Comparison of ENCODE assay signal across 1 cellular context in the genomic region with DNA sequence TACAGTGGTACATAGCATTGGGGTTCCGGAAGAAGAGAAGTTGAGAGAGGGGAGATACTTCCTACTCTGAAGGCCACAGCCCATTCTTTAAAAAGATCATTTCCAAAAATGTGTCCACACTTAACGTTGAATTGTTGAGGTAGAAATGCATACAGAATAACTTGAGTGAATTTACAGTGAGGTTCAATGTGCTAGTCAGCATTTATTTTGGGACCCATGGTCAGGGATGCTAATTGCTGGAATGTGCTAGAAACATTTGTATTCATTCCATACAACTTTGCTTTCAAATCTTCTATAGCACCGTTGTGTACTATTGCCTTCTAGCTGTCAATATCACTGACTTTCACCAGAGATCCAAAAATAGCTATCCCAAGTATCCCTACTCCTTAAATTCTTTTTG.
TF ChIP-seq lines count a peak whose summit lies in the region.

No MANE protein-coding gene starts in this region.

TF ChIP-seq in GM23338, 12 proteins besides CTCF, POLR2A, EP300 and RAD21 (continued from another document):
- TF ChIP-seq, protein P1, sequence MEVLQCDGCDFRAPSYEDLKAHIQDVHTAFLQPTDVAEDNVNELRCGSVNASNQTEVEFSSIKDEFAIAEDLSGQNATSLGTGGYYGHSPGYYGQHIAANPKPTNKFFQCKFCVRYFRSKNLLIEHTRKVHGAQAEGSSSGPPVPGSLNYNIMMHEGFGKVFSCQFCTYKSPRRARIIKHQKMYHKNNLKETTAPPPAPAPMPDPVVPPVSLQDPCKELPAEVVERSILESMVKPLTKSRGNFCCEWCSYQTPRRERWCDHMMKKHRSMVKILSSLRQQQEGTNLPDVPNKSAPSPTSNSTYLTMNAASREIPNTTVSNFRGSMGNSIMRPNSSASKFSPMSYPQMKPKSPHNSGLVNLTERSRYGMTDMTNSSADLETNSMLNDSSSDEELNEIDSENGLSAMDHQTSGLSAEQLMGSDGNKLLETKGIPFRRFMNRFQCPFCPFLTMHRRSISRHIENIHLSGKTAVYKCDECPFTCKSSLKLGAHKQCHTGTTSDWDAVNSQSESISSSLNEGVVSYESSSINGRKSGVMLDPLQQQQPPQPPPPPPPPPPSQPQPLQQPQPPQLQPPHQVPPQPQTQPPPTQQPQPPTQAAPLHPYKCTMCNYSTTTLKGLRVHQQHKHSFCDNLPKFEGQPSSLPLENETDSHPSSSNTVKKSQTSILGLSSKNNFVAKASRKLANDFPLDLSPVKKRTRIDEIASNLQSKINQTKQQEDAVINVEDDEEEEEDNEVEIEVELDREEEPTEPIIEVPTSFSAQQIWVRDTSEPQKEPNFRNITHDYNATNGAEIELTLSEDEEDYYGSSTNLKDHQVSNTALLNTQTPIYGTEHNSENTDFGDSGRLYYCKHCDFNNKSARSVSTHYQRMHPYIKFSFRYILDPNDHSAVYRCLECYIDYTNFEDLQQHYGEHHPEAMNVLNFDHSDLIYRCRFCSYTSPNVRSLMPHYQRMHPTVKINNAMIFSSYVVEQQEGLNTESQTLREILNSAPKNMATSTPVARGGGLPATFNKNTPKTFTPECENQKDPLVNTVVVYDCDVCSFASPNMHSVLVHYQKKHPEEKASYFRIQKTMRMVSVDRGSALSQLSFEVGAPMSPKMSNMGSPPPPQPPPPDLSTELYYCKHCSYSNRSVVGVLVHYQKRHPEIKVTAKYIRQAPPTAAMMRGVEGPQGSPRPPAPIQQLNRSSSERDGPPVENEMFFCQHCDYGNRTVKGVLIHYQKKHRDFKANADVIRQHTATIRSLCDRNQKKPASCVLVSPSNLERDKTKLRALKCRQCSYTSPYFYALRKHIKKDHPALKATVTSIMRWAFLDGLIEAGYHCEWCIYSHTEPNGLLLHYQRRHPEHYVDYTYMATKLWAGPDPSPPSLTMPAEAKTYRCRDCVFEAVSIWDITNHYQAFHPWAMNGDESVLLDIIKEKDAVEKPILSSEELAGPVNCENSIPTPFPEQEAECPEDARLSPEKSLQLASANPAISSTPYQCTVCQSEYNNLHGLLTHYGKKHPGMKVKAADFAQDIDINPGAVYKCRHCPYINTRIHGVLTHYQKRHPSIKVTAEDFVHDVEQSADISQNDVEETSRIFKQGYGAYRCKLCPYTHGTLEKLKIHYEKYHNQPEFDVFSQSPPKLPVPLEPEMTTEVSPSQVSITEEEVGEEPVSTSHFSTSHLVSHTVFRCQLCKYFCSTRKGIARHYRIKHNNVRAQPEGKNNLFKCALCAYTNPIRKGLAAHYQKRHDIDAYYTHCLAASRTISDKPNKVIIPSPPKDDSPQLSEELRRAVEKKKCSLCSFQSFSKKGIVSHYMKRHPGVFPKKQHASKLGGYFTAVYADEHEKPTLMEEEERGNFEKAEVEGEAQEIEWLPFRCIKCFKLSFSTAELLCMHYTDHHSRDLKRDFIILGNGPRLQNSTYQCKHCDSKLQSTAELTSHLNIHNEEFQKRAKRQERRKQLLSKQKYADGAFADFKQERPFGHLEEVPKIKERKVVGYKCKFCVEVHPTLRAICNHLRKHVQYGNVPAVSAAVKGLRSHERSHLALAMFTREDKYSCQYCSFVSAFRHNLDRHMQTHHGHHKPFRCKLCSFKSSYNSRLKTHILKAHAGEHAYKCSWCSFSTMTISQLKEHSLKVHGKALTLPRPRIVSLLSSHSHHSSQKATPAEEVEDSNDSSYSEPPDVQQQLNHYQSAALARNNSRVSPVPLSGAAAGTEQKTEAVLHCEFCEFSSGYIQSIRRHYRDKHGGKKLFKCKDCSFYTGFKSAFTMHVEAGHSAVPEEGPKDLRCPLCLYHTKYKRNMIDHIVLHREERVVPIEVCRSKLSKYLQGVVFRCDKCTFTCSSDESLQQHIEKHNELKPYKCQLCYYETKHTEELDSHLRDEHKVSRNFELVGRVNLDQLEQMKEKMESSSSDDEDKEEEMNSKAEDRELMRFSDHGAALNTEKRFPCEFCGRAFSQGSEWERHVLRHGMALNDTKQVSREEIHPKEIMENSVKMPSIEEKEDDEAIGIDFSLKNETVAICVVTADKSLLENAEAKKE (CRISPR knock-in tag; IDR thresholded peaks at IDR 0.05), result no peak
- no peak for TF ChIP-seq CREB1 (CRISPR knock-in tag; IDR thresholded peaks at IDR 0.05; ENCODE audit: low read depth)
